ENCODE assay signal across 9 cellular contexts in the genomic region with DNA sequence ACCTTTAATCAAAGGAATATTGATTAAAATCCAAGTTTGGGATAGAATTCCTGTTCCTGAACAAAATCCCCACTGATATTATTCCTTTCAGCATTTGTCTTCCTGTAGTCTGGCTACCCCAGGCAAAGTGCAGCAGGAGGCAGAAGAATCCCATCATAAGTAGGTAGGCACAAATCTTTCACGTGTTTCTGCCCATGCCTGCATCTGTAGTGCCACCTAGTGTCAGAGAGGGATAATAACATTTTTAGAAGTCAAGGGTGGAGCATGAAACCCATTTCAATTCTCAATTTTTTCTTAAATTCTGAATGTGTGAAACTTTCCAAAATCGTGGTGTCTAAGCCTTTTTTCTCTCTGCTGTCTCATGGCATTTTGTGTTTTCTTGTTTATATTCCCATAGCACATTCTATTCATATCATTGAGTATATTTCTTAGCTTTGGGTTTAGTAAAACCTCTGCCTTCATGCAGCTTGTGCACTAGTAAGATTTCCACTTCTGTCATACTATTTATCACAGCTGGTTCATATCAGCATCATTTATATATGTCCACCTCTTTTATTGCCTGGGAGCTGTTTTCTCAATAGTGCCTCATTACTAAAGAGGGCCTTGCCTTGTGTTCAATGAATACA. TPM values are rescaled to one million over a fixed set of nuclear protein-coding genes. Genes with fewer than 3 reads are reported as not detected.
DNase-seq lines count a peak whose midpoint lies in the region; ATAC-seq and TF ChIP-seq lines count a peak whose summit lies in the region.
"Had no signal": no experiment of that assay in that cellular context is flagged by ENCODE, and none has a peak within 500 bp of the region (broad histone marks: within the 10 kb centered on the region; RNA-seq: fewer than 3 reads in every experiment).

No MANE protein-coding gene starts in this region.

- POLR2A ChIA-PET in activated B cell treated with CpG ODN at 0.5 μM for 24 hours (lab: Charles Lee) = no interaction called here
- POLR2A ChIA-PET in naive thymus-derived CD8-positive, alpha-beta T cell (lab: Charles Lee) = no interaction called here

- no peaks in the 10 kb centered on the region for H3K4me1 Mint-ChIP-seq in activated B cell treated with CpG ODN at 0.5 μM for 24 hours
- H3K4me1 Mint-ChIP-seq in naive thymus-derived CD8-positive, alpha-beta T cell = no peaks in the 10 kb centered on the region
- H3K4me1 Mint-ChIP-seq in stimulated activated effector memory CD8-positive, alpha-beta T cell treated with anti-CD3 and anti-CD28 coated beads, Interleukin-12 subunit alpha, Interleukin-12 subunit beta, amount 100 ng/mL, for 72 hours = no peaks in the 10 kb centered on the region

- peak; percentile 76 for TF ChIP-seq CTCF in activated B cell treated with CpG ODN at 0.5 μM for 24 hours (IDR thresholded peaks at IDR 0.05)

- H3K27ac Mint-ChIP-seq in activated B cell treated with CpG ODN at 0.5 μM for 24 hours = no peak overlapping the region
- no peak overlapping the region for H3K27ac Mint-ChIP-seq in naive thymus-derived CD8-positive, alpha-beta T cell
- no peak overlapping the region for H3K27ac Mint-ChIP-seq in stimulated activated effector memory CD8-positive, alpha-beta T cell treated with anti-CD3 and anti-CD28 coated beads, Interleukin-12 subunit alpha, Interleukin-12 subunit beta, amount 100 ng/mL, for 72 hours
- H3K27ac Mint-ChIP-seq: stimulated activated naive CD8-positive, alpha-beta T cell treated with anti-CD3 and anti-CD28 coated beads, Interleukin-15, Interleukin-2, amounts not matched to agents 100 ng/mL and 50 ng/mL, for 24 hours had no signal

- ATAC-seq in GM19023 (IDR thresholded peaks at IDR 0.05; ENCODE audit: unreplicated experiment) (peak; percentile 80), HG03196 (IDR thresholded peaks at IDR 0.05; ENCODE audit: unreplicated experiment) (peak; percentile 67), activated B cell treated with CpG ODN at 0.5 μM for 24 hours (ENCODE audit: low read depth) (peak; percentile 62), esophagus mucosa (peak; percentile 66)
- ATAC-seq in naive thymus-derived CD8-positive, alpha-beta T cell = peak; percentile 58 to 61
- no peak for ATAC-seq in stimulated activated effector memory CD8-positive, alpha-beta T cell treated with anti-CD3 and anti-CD28 coated beads, Interleukin-12 subunit alpha, Interleukin-12 subunit beta, amount 100 ng/mL, for 72 hours

- peaks cover 5% of the 10 kb centered on the region for H3K27me3 Mint-ChIP-seq in activated B cell treated with CpG ODN at 0.5 μM for 24 hours
- H3K27me3 Mint-ChIP-seq in naive thymus-derived CD8-positive, alpha-beta T cell = peaks cover 2 to 10% (median 6%) of the 10 kb centered on the region in 5 donors
- H3K27me3 Mint-ChIP-seq: stimulated activated naive CD8-positive, alpha-beta T cell treated with anti-CD3 and anti-CD28 coated beads, Interleukin-15, Interleukin-2, amounts not matched to agents 100 ng/mL and 50 ng/mL, for 24 hours had no signal

- H3K4me3 Mint-ChIP-seq in activated B cell treated with CpG ODN at 0.5 μM for 24 hours = no peak overlapping the region
- no peak overlapping the region for H3K4me3 Mint-ChIP-seq in naive thymus-derived CD8-positive, alpha-beta T cell
- no peak overlapping the region for H3K4me3 Mint-ChIP-seq in stimulated activated effector memory CD8-positive, alpha-beta T cell treated with anti-CD3 and anti-CD28 coated beads, Interleukin-12 subunit alpha, Interleukin-12 subunit beta, amount 100 ng/mL, for 72 hours
- H3K4me3 Mint-ChIP-seq: stimulated activated naive CD8-positive, alpha-beta T cell treated with anti-CD3 and anti-CD28 coated beads, Interleukin-15, Interleukin-2, amounts not matched to agents 100 ng/mL and 50 ng/mL, for 24 hours had no signal

- intact Hi-C loops in activated B cell treated with CpG ODN at 0.5 μM for 24 hours (cut with micrococcal nuclease) = loop anchor here (1.0 to 5.0 kb wide), 8 partner anchors 117 to 1030 kb away; no protein-coding TSS in a partner anchor

- peak; percentile 39 for DNase-seq in COR-L47 (lab: John Stamatoyannopoulos, UW)
- peak; percentile 5 for DNase-seq in NCI-H2196 treated with DMSO at 0.1 percent for 48 hours (lab: John Stamatoyannopoulos, UW; ENCODE audit: unreplicated experiment)
- DNase-seq in activated B cell treated with CpG ODN at 0.5 μM for 24 hours = no peak
- DNase-seq in naive thymus-derived CD8-positive, alpha-beta T cell = peak in 9 of 10 donors; percentile 10 to 64 (median 35)
- no peak for DNase-seq in stimulated activated effector memory CD8-positive, alpha-beta T cell treated with anti-CD3 and anti-CD28 coated beads, Interleukin-12 subunit alpha, Interleukin-12 subunit beta, amount 100 ng/mL, for 72 hours (ENCODE audit: low spot score in 2 of 2)

- H3K9me3 Mint-ChIP-seq in activated B cell treated with CpG ODN at 0.5 μM for 24 hours = no peaks in the 10 kb centered on the region
- no peaks in the 10 kb centered on the region for H3K9me3 Mint-ChIP-seq in naive thymus-derived CD8-positive, alpha-beta T cell
- no peaks in the 10 kb centered on the region for H3K9me3 Mint-ChIP-seq in stimulated activated effector memory CD8-positive, alpha-beta T cell treated with anti-CD3 and anti-CD28 coated beads, Interleukin-12 subunit alpha, Interleukin-12 subunit beta, amount 100 ng/mL, for 72 hours
- H3K9me3 Mint-ChIP-seq: stimulated activated naive CD8-positive, alpha-beta T cell treated with anti-CD3 and anti-CD28 coated beads, Interleukin-15, Interleukin-2, amounts not matched to agents 100 ng/mL and 50 ng/mL, for 24 hours had no signal

- CTCF ChIA-PET in activated B cell treated with CpG ODN at 0.5 μM for 24 hours (lab: Charles Lee) = interaction anchor here (0.7 to 0.9 kb wide), 3 partner anchors 11 to 425 kb away, joined by 3 read pairs; a partner anchor contains a TSS

- no peaks in the 10 kb centered on the region for H3K36me3 Mint-ChIP-seq in activated B cell treated with CpG ODN at 0.5 μM for 24 hours (ENCODE audit: low read depth)
- H3K36me3 Mint-ChIP-seq in naive thymus-derived CD8-positive, alpha-beta T cell = no peaks in the 10 kb centered on the region
- H3K36me3 Mint-ChIP-seq in stimulated activated effector memory CD8-positive, alpha-beta T cell treated with anti-CD3 and anti-CD28 coated beads, Interleukin-12 subunit alpha, Interleukin-12 subunit beta, amount 100 ng/mL, for 72 hours = no peaks in the 10 kb centered on the region

RNA-seq across cellular contexts. Expression of a gene that starts 47.8 kb away (rescaled TPM):
- total RNA-seq in activated B cell treated with CpG ODN at 0.5 μM for 24 hours (not detected in 2 replicates), esophagus mucosa (1.9 TPM)
- total RNA-seq in naive thymus-derived CD8-positive, alpha-beta T cell = 1 to 10 TPM in 1 of 2 experiments, under 1 TPM in 1; 0.55 to 1.2 TPM
- polyA plus RNA-seq in naive thymus-derived CD8-positive, alpha-beta T cell = not detected

RNA-seq across cellular contexts. Expression of a gene that starts 53.3 kb away (rescaled TPM):
- total RNA-seq in activated B cell treated with CpG ODN at 0.5 μM for 24 hours (20.0 and 23.9 TPM in 2 replicates), esophagus mucosa (0.08 TPM)
- total RNA-seq in naive thymus-derived CD8-positive, alpha-beta T cell = 1 to 10 TPM; 2.4 to 4.4 TPM
- polyA plus RNA-seq in naive thymus-derived CD8-positive, alpha-beta T cell = under 1 TPM; 0.56 to 0.88 (median 0.80) TPM

Comparison
In these comparisons a context has a peak if more than half of its experiments do, and no peak if none do; other contexts are left out.
1. DNase-seq: peak in COR-L47 (single experiment), NCI-H2196 treated with DMSO at 0.1 percent for 48 hours (single experiment) and naive thymus-derived CD8-positive, alpha-beta T cell (9 of 10); none in activated B cell treated with CpG ODN at 0.5 μM for 24 hours (single experiment) and stimulated activated effector memory CD8-positive, alpha-beta T cell treated with anti-CD3 and anti-CD28 coated beads, Interleukin-12 subunit alpha, Interleukin-12 subunit beta, amount 100 ng/mL, for 72 hours (0 of 2).